In genomic region chr2:23900927-23901322, GRCh38 we compare ENCODE assay signal across 12 cellular contexts. TPM values are rescaled to one million over a fixed set of nuclear protein-coding genes. Genes with fewer than 3 reads are reported as not detected.
DNase-seq lines count a peak whose midpoint lies in the region; ATAC-seq, FAIRE-seq and TF ChIP-seq lines count a peak whose summit lies in the region.
"Had no signal": no experiment of that assay in that cellular context is flagged by ENCODE, and none has a peak within 500 bp of the region (broad histone marks: within the 10 kb centered on the region; RNA-seq: fewer than 3 reads in every experiment).

No MANE protein-coding gene starts in this region.

- H2AFZ ChIP-seq in smooth muscle cell (ENCODE audit: low read depth) = no peak overlapping the region

- peak; percentile 93 for FAIRE-seq in H54 (lab: Jason Lieb, UNC)
- FAIRE-seq: GM18507 had no signal

- no peak for TF ChIP-seq POLR2A in H54 (IDR thresholded peaks at IDR 0.05; ENCODE audit: low read depth, low read length)

- WGBS in smooth muscle cell (ENCODE audit: low lambda C conversion rate) = 48% methylated on average over 5 of the region's 5 CpGs

- peak overlapping the region; percentile 9 for H3K9ac ChIP-seq in smooth muscle cell (ENCODE audit: low read depth)

- H3K79me2 ChIP-seq in smooth muscle cell (ENCODE audit: low read depth) = peaks cover 95% of the 10 kb centered on the region

- H3K4me1 ChIP-seq in smooth muscle cell (ENCODE audit: low read depth) = peaks cover 15% of the 10 kb centered on the region

- no peaks in the 10 kb centered on the region for H3K36me3 ChIP-seq in smooth muscle cell (ENCODE audit: low read depth)
- H3K36me3 ChIP-seq: stomach had no signal

- peaks cover 86% of the 10 kb centered on the region for H4K20me1 ChIP-seq in smooth muscle cell (ENCODE audit: low read depth)

- peak overlapping the region; percentile 34 for H3K4me2 ChIP-seq in smooth muscle cell

- no peaks in the 10 kb centered on the region for H3F3A ChIP-seq in smooth muscle cell (ENCODE audit: low read depth)

- no peak for DNase-seq in H54 (ENCODE audit: insufficient read length, low spot score)
- DNase-seq in fibroblast of the aortic adventitia (ENCODE audit: low read depth) = peak; percentile 92
- DNase-seq in smooth muscle cell (lab: John Stamatoyannopoulos, UW; ENCODE audit: unreplicated experiment) = no peak
- DNase-seq in activated CD4-positive, alpha-beta T cell treated with anti-CD3 and anti-CD28 coated beads, Interleukin-2, amount 50 U/mL, for 48 hours = no peak
- DNase-seq in activated CD8-positive, alpha-beta memory T cell treated with anti-CD3 and anti-CD28 coated beads, Interleukin-2, amount 50 U/mL, for 48 hours = no peak
- no peak for DNase-seq in GM20000 (ENCODE audit: low spot score)
- DNase-seq: activated CD4-positive, alpha-beta T cell treated with anti-CD3 and anti-CD28 coated beads for 48 hours; NCI-H2227 treated with DMSO at 0.1 percent for 48 hours; stomach had no signal

- no peak for TF ChIP-seq CTCF in fibroblast of the aortic adventitia (IDR thresholded peaks at IDR 0.05; ENCODE audit: insufficient read depth, low read length)
- TF ChIP-seq CTCF in smooth muscle cell (IDR thresholded peaks at IDR 0.05; ENCODE audit: borderline replicate concordance, insufficient read depth, poor library complexity, severe bottlenecking) = no peak
- TF ChIP-seq CTCF in GM20000 (IDR thresholded peaks at IDR 0.05; ENCODE audit: extremely low read depth, missing control alignments) = no peak

- H3K4me3 ChIP-seq in fibroblast of the aortic adventitia (ENCODE audit: low read depth, low read length) = peak overlapping the region; percentile 42
- H3K4me3 ChIP-seq in smooth muscle cell = no peak overlapping the region
- H3K4me3 ChIP-seq: stomach had no signal

- ATAC-seq in SK-N-SH treated with all-trans-retinoic acid at 6 μM for 48 hours (peak; percentile 57), HG02763 (IDR thresholded peaks at IDR 0.05; ENCODE audit: unreplicated experiment) (no peak)

- no peaks in the 10 kb centered on the region for H3K9me3 ChIP-seq in smooth muscle cell (replicated peaks; ENCODE audit: low read depth)
- H3K9me3 ChIP-seq: stomach had no signal

- H3K27me3 ChIP-seq in smooth muscle cell (ENCODE audit: low read depth) = no peaks in the 10 kb centered on the region
- H3K27me3 ChIP-seq: stomach had no signal

- H3K27ac ChIP-seq in smooth muscle cell (ENCODE audit: low read depth) = peak overlapping the region; percentile 62

TF ChIP-seq in SK-N-SH treated with all-trans-retinoic acid at 6 μM for 48 hours, 23 proteins besides CTCF, POLR2A, EP300 and RAD21:
- TF ChIP-seq ISL1 (CRISPR knock-in tag; IDR thresholded peaks at IDR 0.05) (0 out of 2 replicates have a peak, but pooled peaks have one; percentile 8), TSHZ2 (CRISPR knock-in tag; IDR thresholded peaks at IDR 0.05) (no peak)

RNA-seq across cellular contexts. Expression of gene ATAD2B, which starts 26.0 kb away (rescaled TPM):
- total RNA-seq in fibroblast of the aortic adventitia (ENCODE audit: low replicate concordance) (10.6 and 22.4 TPM in 2 replicates), smooth muscle cell (17.5 and 19.1 TPM in 2 replicates)
- polyA plus RNA-seq in smooth muscle cell = 6.2 and 8.3 TPM in 2 replicates

RNA-seq across cellular contexts. Expression of gene UBXN2A, which starts 39.3 kb away (rescaled TPM):
- total RNA-seq in fibroblast of the aortic adventitia (ENCODE audit: low replicate concordance) (12.4 and 14.2 TPM in 2 replicates), smooth muscle cell (21.6 and 26.0 TPM in 2 replicates)
- 15.5 and 19.1 TPM in 2 replicates for polyA plus RNA-seq in smooth muscle cell
